ENCODE assay signal across 18 cellular contexts in the genomic region with DNA sequence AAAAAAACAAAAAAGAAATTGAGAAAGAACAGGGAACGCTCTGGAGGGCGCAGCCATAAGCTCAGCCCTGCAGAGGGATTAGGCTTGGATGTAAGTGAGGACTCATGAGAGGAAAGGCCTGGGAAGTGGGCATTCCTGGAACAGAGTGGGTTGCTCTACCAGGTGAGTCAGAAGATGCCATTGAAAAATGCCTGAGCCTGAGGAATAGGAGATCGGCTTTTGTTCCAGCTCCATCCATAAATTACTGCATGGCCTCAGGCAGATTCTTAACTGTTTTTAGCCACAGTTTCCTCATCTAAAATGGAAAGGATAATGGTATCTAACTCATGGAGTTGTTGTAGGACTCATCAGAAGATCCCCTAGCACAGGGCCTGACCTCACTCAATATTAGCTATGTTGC. TPM values are rescaled to one million over a fixed set of nuclear protein-coding genes. Genes with fewer than 3 reads are reported as not detected.
DNase-seq lines count a peak whose midpoint lies in the region; ATAC-seq and TF ChIP-seq lines count a peak whose summit lies in the region.
"Had no signal": no experiment of that assay in that cellular context is flagged by ENCODE, and none has a peak within 500 bp of the region (broad histone marks: within the 10 kb centered on the region; RNA-seq: fewer than 3 reads in every experiment).

No MANE protein-coding gene starts in this region.

- H3K36me3 Mint-ChIP-seq in brain (no peaks in the 10 kb centered on the region), type B pancreatic cell (no peaks in the 10 kb centered on the region)
- H3K36me3 Mint-ChIP-seq: CD8-positive, alpha-beta memory T cell had no signal

- WGBS in tibial nerve, 2 donors = 87 to 89% methylated on average over 3 of the region's 3 CpGs

- H3K4me3 Mint-ChIP-seq in brain (no peak overlapping the region), type B pancreatic cell (no peak overlapping the region)
- H3K4me3 Mint-ChIP-seq: CD8-positive, alpha-beta memory T cell; HFFc6 had no signal

- H3K9me3 Mint-ChIP-seq in brain = no peaks in the 10 kb centered on the region
- H3K9me3 Mint-ChIP-seq in type B pancreatic cell = no peaks in the 10 kb centered on the region
- H3K9me3 Mint-ChIP-seq: CD8-positive, alpha-beta memory T cell; HFFc6 had no signal

- ATAC-seq in Right ventricle myocardium superior (ENCODE audit: poor library complexity) = no peak
- ATAC-seq in stimulated activated naive CD8-positive, alpha-beta T cell treated with anti-CD3 and anti-CD28 coated beads, Interleukin-15, Interleukin-2, amounts not matched to agents 100 U/mL and 50 U/mL, for 24 hours = no peak

- H3K27me3 Mint-ChIP-seq in brain = peaks cover 10% of the 10 kb centered on the region
- H3K27me3 Mint-ChIP-seq in type B pancreatic cell = peaks cover 42% of the 10 kb centered on the region

- H3K4me1 ChIP-seq in left ventricle myocardium inferior (peaks cover 4% of the 10 kb centered on the region), tibial nerve (peaks cover 0 to 27% (median 0%) of the 10 kb centered on the region in 4 donors)
- H3K4me1 ChIP-seq: BLaER1, Caco-2 had no signal

- H3K4me3 ChIP-seq in left ventricle myocardium inferior = no peak overlapping the region
- H3K4me3 ChIP-seq in tibial nerve = no peak overlapping the region
- H3K4me3 ChIP-seq: BLaER1 had no signal

- H3K36me3 ChIP-seq in left ventricle myocardium inferior (no peaks in the 10 kb centered on the region), tibial nerve (no peaks in the 10 kb centered on the region)
- H3K36me3 ChIP-seq: BLaER1 had no signal

- no peak for TF ChIP-seq EP300 in tibial nerve (IDR thresholded peaks at IDR 0.05)

- no peaks in the 10 kb centered on the region for H3K9me3 ChIP-seq in left ventricle myocardium inferior (replicated peaks)
- no peaks in the 10 kb centered on the region for H3K9me3 ChIP-seq in tibial nerve
- H3K9me3 ChIP-seq: BLaER1, Caco-2 had no signal

- TF ChIP-seq POLR2A in tibial nerve (IDR thresholded peaks at IDR 0.05) = no peak

- DNase-seq in left ventricle myocardium inferior = no peak
- DNase-seq in Right ventricle myocardium superior = no peak
- DNase-seq in kidney tubule cell (ENCODE audit: low spot score) = peak; percentile 5
- DNase-seq in tibial nerve (ENCODE audit: low spot score in 2 of 2) = no peak
- DNase-seq in type B pancreatic cell (ENCODE audit: extremely low spot score, unreplicated experiment) = no peak
- no peak for DNase-seq in activated T-cell treated with anti-CD3 and anti-CD28 coated beads, Interleukin-2, amount 50 U/mL, for 48 hours
- DNase-seq in stimulated activated naive CD8-positive, alpha-beta T cell treated with anti-CD3 and anti-CD28 coated beads, Interleukin-15, Interleukin-2, amounts not matched to agents 100 U/mL and 50 U/mL, for 24 hours = no peak
- DNase-seq: 8988T; AML-193; Caco-2; CD8-positive, alpha-beta memory T cell; DND-41; GF-D8; HCEC 1CT; HFFc6 had no signal

- no peak for TF ChIP-seq CTCF in left ventricle myocardium inferior (IDR thresholded peaks at IDR 0.05; ENCODE audit: borderline replicate concordance)
- TF ChIP-seq CTCF in brain (conservative IDR thresholded peaks at IDR 0.05) = no peak
- TF ChIP-seq CTCF in tibial nerve (IDR thresholded peaks at IDR 0.05) = no peak
- no peak for TF ChIP-seq CTCF in type B pancreatic cell (conservative IDR thresholded peaks at IDR 0.05)

- intact Hi-C loops in left ventricle myocardium inferior (cut with micrococcal nuclease) (no loop called here), Right ventricle myocardium superior (cut with DNase I) (no loop called here)

- H3K4me1 Mint-ChIP-seq in brain (peaks cover 37% of the 10 kb centered on the region), type B pancreatic cell (ENCODE audit: unreplicated experiment) (no peaks in the 10 kb centered on the region)
- H3K4me1 Mint-ChIP-seq: CD8-positive, alpha-beta memory T cell had no signal

- peak overlapping the region; percentile 89 to 95 (median 92) for H3K27ac Mint-ChIP-seq in brain
- no peak overlapping the region for H3K27ac Mint-ChIP-seq in type B pancreatic cell
- H3K27ac Mint-ChIP-seq: CD8-positive, alpha-beta memory T cell; HFFc6 had no signal

- peaks cover 22% of the 10 kb centered on the region for H3K27me3 ChIP-seq in left ventricle myocardium inferior (ENCODE audit: low read depth)
- H3K27me3 ChIP-seq in tibial nerve = no peaks in the 10 kb centered on the region
- H3K27me3 ChIP-seq: BLaER1 had no signal

- H3K27ac ChIP-seq in left ventricle myocardium inferior (replicated peaks) (peak overlapping the region; percentile 66), tibial nerve (peak overlapping the region in 3 of 4 donors; percentile 64 to 84 (median 75))
- H3K27ac ChIP-seq: BLaER1 had no signal

RNA-seq across cellular contexts. Expression of a gene that starts 1.1 kb away (rescaled TPM):
- total RNA-seq in left ventricle myocardium inferior (0.19 TPM), Right ventricle myocardium superior (1.7 TPM), tibial nerve (under 1 TPM in 1 of 4 donors, not detected in 3; 0.42 TPM), type B pancreatic cell (ENCODE audit: low replicate concordance) (not detected in 2 replicates)
- 3.9 TPM for polyA plus RNA-seq in brain (ENCODE audit: insufficient read depth, low read depth, low replicate concordance)
- total RNA-seq: Caco-2; CD8-positive, alpha-beta memory T cell; H1; HFFc6 had no signal
- polyA plus RNA-seq: CD8-positive, alpha-beta memory T cell; H1 had no signal

RNA-seq across cellular contexts. Expression of a gene that starts 2.4 kb away (rescaled TPM):
- not detected for total RNA-seq in left ventricle myocardium inferior
- 0.13 TPM for total RNA-seq in Right ventricle myocardium superior
- not detected for polyA plus RNA-seq in brain (ENCODE audit: insufficient read depth, low read depth, low replicate concordance)
- total RNA-seq in tibial nerve = not detected
- not detected in 2 replicates for total RNA-seq in type B pancreatic cell (ENCODE audit: low replicate concordance)
- total RNA-seq: Caco-2; CD8-positive, alpha-beta memory T cell; H1; HFFc6 had no signal
- polyA plus RNA-seq: CD8-positive, alpha-beta memory T cell had no signal

RNA-seq across cellular contexts. Expression of a gene that starts 18.4 kb away (rescaled TPM):
- total RNA-seq in left ventricle myocardium inferior (not detected), Right ventricle myocardium superior (not detected), tibial nerve (not detected), type B pancreatic cell (ENCODE audit: low replicate concordance) (not detected in 2 replicates)
- polyA plus RNA-seq in brain (ENCODE audit: insufficient read depth, low read depth, low replicate concordance) = not detected
- total RNA-seq: Caco-2; CD8-positive, alpha-beta memory T cell; H1; HFFc6 had no signal
- polyA plus RNA-seq: CD8-positive, alpha-beta memory T cell; H1 had no signal

RNA-seq across cellular contexts. Expression of a gene that starts 49.4 kb away (rescaled TPM):
- total RNA-seq in left ventricle myocardium inferior (0.41 TPM), Right ventricle myocardium superior (0.32 TPM), tibial nerve (1 to 10 TPM in 1 of 4 donors, under 1 TPM in 2, not detected in 1; 0.30 to 1.0 (median 0.44) TPM), type B pancreatic cell (ENCODE audit: low replicate concordance) (0.41 and 0.93 TPM in 2 replicates)
- polyA plus RNA-seq in brain (ENCODE audit: insufficient read depth, low read depth, low replicate concordance) = 6.4 TPM
- total RNA-seq: Caco-2, HFFc6 had no signal
